14 cellular contexts compared by ENCODE assay signal in genomic region chr12:40502322-40502721, GRCh38.
A peak's percentile ranks its signal among the peaks of the same experiment; 100 is the strongest.
DNase-seq lines count a peak whose midpoint lies in the region; ATAC-seq lines count a peak whose summit lies in the region.
"Had no signal": no experiment of that assay in that cellular context is flagged by ENCODE, and none has a peak within 500 bp of the region (broad histone marks: within the 10 kb centered on the region; RNA-seq: fewer than 3 reads in every experiment).

No MANE protein-coding gene starts in this region.

- H3K36me3 Mint-ChIP-seq in memory B cell, result no peaks in the 10 kb centered on the region
- H3K36me3 Mint-ChIP-seq: CD14-positive monocyte, neural progenitor cell, WTC11 had no signal

- no peak overlapping the region for H3K4me3 Mint-ChIP-seq in memory B cell
- H3K4me3 Mint-ChIP-seq: CD14-positive monocyte, neural progenitor cell, WTC11 had no signal

- peak overlapping the region; percentile 3 for H3K27ac Mint-ChIP-seq in memory B cell
- H3K27ac Mint-ChIP-seq: CD14-positive monocyte, neural progenitor cell, WTC11 had no signal

- H3K9me3 Mint-ChIP-seq in memory B cell, result no peaks in the 10 kb centered on the region
- H3K9me3 Mint-ChIP-seq: neural progenitor cell had no signal

- peaks cover 11% of the 10 kb centered on the region for H3K4me1 Mint-ChIP-seq in memory B cell
- H3K4me1 Mint-ChIP-seq: neural progenitor cell, WTC11 had no signal

- H3K27me3 Mint-ChIP-seq in memory B cell, result no peaks in the 10 kb centered on the region

- no peak for DNase-seq in memory B cell (ENCODE audit: low spot score in 2 of 2)
- no peak for DNase-seq in DMS153 treated with DMSO at 0.1 percent for 48 hours (lab: John Stamatoyannopoulos, UW; ENCODE audit: unreplicated experiment)
- DNase-seq in H4 (ENCODE audit: low spot score), result no peak
- DNase-seq: activated CD8-positive, alpha-beta memory T cell treated with anti-CD3 and anti-CD28 coated beads, Interleukin-2, amount 50 U/mL, for 48 hours; NCI-H1436 treated with DMSO at 0.1 percent for 48 hours; NCI-H774 had no signal

- ATAC-seq in GM18870 (IDR thresholded peaks at IDR 0.05; ENCODE audit: unreplicated experiment), result peak; percentile 49
- peak; percentile 60 for ATAC-seq in HG02623 (IDR thresholded peaks at IDR 0.05; ENCODE audit: unreplicated experiment)
- peak; percentile 48 for ATAC-seq in HG03575 (IDR thresholded peaks at IDR 0.05; ENCODE audit: extremely low read depth, insufficient number of reproducible peaks, low FRiP score, unreplicated experiment)
- peak; percentile 64 for ATAC-seq in memory B cell (ENCODE audit: low read depth)
- ATAC-seq in HG02588 (IDR thresholded peaks at IDR 0.05; ENCODE audit: unreplicated experiment), result no peak
- ATAC-seq: left lobe of liver, WTC11 had no signal
